ENCODE assay signal across 1 cellular context in genomic region chr5:137269297-137269696, GRCh38.
TF ChIP-seq lines count a peak whose summit lies in the region.

No MANE protein-coding gene starts in this region.

TF ChIP-seq in H1, 55 proteins besides CTCF, POLR2A, EP300 and RAD21 (continued from another document):
- TF ChIP-seq ATF2 (IDR thresholded peaks at IDR 0.05; ENCODE audit: low read length) (no peak), SRF (IDR thresholded peaks at IDR 0.05; ENCODE audit: low read depth, low read length) (no peak), USF2 (IDR thresholded peaks at IDR 0.05; ENCODE audit: low read length) (no peak), EGR1 (IDR thresholded peaks at IDR 0.05; ENCODE audit: borderline replicate concordance, low read depth, low read length) (no peak), E2F6 (IDR thresholded peaks at IDR 0.05) (no peak), TAF7 (optimal IDR thresholded peaks at IDR 0.05; ENCODE audit: borderline replicate concordance, low read depth, low read length) (no peak), NANOG (IDR thresholded peaks at IDR 0.05; ENCODE audit: insufficient read depth, low read depth, low read length, poor library complexity, severe bottlenecking) (no peak), SIRT6 (IDR thresholded peaks at IDR 0.05; ENCODE audit: low read length) (no peak), CHD1 (IDR thresholded peaks at IDR 0.05; ENCODE audit: low read depth, low read length) (no peak), MAX (IDR thresholded peaks at IDR 0.05) (no peak), CBX8 (IDR thresholded peaks at IDR 0.05; ENCODE audit: borderline replicate concordance, low read depth, low read length) (no peak), PHF8 (conservative IDR thresholded peaks at IDR 0.05; ENCODE audit: low read depth, low read length) (no peak), TBP (IDR thresholded peaks at IDR 0.05; ENCODE audit: low read depth, low read length) (no peak), POLR2AphosphoS5 (IDR thresholded peaks at IDR 0.05; ENCODE audit: low read depth, low read length) (no peak), CREB1 (IDR thresholded peaks at IDR 0.05) (no peak)
